25 cellular contexts compared by ENCODE assay signal in genomic region chr22:44145544-44145943, GRCh38. TPM values are rescaled to one million over a fixed set of nuclear protein-coding genes. Genes with fewer than 3 reads are reported as not detected.
DNase-seq lines count a peak whose midpoint lies in the region; ATAC-seq and TF ChIP-seq lines count a peak whose summit lies in the region.
"Had no signal": no experiment of that assay in that cellular context is flagged by ENCODE, and none has a peak within 500 bp of the region (broad histone marks: within the 10 kb centered on the region; RNA-seq: fewer than 3 reads in every experiment).

No MANE protein-coding gene starts in this region.

- TF ChIP-seq CTCF in brain (conservative IDR thresholded peaks at IDR 0.05), result no peak

- H3K36me3 Mint-ChIP-seq in brain (no peaks in the 10 kb centered on the region), T-cell (no peaks in the 10 kb centered on the region)
- H3K36me3 Mint-ChIP-seq in stimulated activated naive B cell treated with anti-CD40 and anti-IgM and Interleukin-4, amounts not matched to agents 10 μg/mL and 1 μg/mL and 100 μg/mL, for 72 hours, result peaks cover 55 to 78% of the 10 kb centered on the region in 2 donors
- H3K36me3 Mint-ChIP-seq in activated T-cell treated with anti-CD3 and anti-CD28 coated beads, Interleukin-2, amount 50 U/mL, for 24 hours (ENCODE audit: low read depth), result no peaks in the 10 kb centered on the region
- H3K36me3 Mint-ChIP-seq: mesothelial cell of epicardium had no signal

- H3K4me1 Mint-ChIP-seq in brain (peaks cover 71% of the 10 kb centered on the region), T-cell (no peaks in the 10 kb centered on the region)
- H3K4me1 Mint-ChIP-seq in stimulated activated naive B cell treated with anti-CD40 and anti-IgM and Interleukin-4, amounts not matched to agents 10 μg/mL and 1 μg/mL and 100 μg/mL, for 72 hours, result peaks cover 4 to 5% of the 10 kb centered on the region in 2 donors
- H3K4me1 Mint-ChIP-seq in activated T-cell treated with anti-CD3 and anti-CD28 coated beads, Interleukin-2, amount 50 U/mL, for 24 hours (ENCODE audit: low read depth), result no peaks in the 10 kb centered on the region

- H3K27me3 Mint-ChIP-seq in brain (peaks cover 5% of the 10 kb centered on the region), T-cell (peaks cover 0 to 1% of the 10 kb centered on the region in 2 donors)
- no peaks in the 10 kb centered on the region for H3K27me3 Mint-ChIP-seq in stimulated activated naive B cell treated with anti-CD40 and anti-IgM and Interleukin-4, amounts not matched to agents 10 μg/mL and 1 μg/mL and 100 μg/mL, for 72 hours
- H3K27me3 Mint-ChIP-seq in activated T-cell treated with anti-CD3 and anti-CD28 coated beads, Interleukin-2, amount 50 U/mL, for 24 hours, result no peaks in the 10 kb centered on the region
- H3K27me3 Mint-ChIP-seq: activated CD8-positive, alpha-beta T cell treated with anti-CD3 and anti-CD28 coated beads for 36 hours; dendritic cell treated with granulocyte-macrophage colony-stimulating factor and Interleukin-4, amounts not matched to agents 40 ng/mL and 50 ng/mL, for 4 days had no signal

- CTCF ChIA-PET in T-cell (lab: Charles Lee), result no interaction called here

- H3K9me3 ChIP-seq in HUES64 (ENCODE audit: insufficient read depth, low read depth, low read length), result no peaks in the 10 kb centered on the region
- H3K9me3 ChIP-seq in iPS-20b (ENCODE audit: insufficient read depth, low read depth, low read length), result no peaks in the 10 kb centered on the region
- H3K9me3 ChIP-seq: adrenal gland, thoracic aorta had no signal

- no peak for DNase-seq in stimulated activated naive B cell treated with anti-CD40 and anti-IgM and Interleukin-4, amounts not matched to agents 10 μg/mL and 1 μg/mL and 100 μg/mL, for 72 hours
- DNase-seq in T-cell (no peak), NCI-H345 (lab: John Stamatoyannopoulos, UW) (no peak)
- no peak for DNase-seq in activated T-cell treated with anti-CD3 and anti-CD28 coated beads, Interleukin-2, amount 50 U/mL, for 24 hours
- DNase-seq: activated CD4-positive, CD25-positive, alpha-beta regulatory T cell treated with anti-CD3 and anti-CD28 coated beads, Interleukin-2, amount 50 U/mL, for 72 hours; activated CD8-positive, alpha-beta T cell treated with anti-CD3 and anti-CD28 coated beads for 36 hours; activated naive CD4-positive, alpha-beta T cell; adrenal gland; glutamatergic neuron; HFFc6; Kasumi-1; NCI-H1092; NCI-H2107; NCI-H69; nephron progenitor cell; stimulated activated CD4-positive, alpha-beta T cell treated with anti-CD3 and anti-CD28 coated beads, Interleukin-1b, Interleukin-23, amount 100 ng/mL, for 48 hours; SW 1271 had no signal

- H3K9me3 Mint-ChIP-seq in brain, result peaks cover 0 to 7% (median 2%) of the 10 kb centered on the region in 5 experiments
- no peaks in the 10 kb centered on the region for H3K9me3 Mint-ChIP-seq in stimulated activated naive B cell treated with anti-CD40 and anti-IgM and Interleukin-4, amounts not matched to agents 10 μg/mL and 1 μg/mL and 100 μg/mL, for 72 hours
- H3K9me3 Mint-ChIP-seq in T-cell, result no peaks in the 10 kb centered on the region
- no peaks in the 10 kb centered on the region for H3K9me3 Mint-ChIP-seq in activated T-cell treated with anti-CD3 and anti-CD28 coated beads, Interleukin-2, amount 50 U/mL, for 24 hours
- H3K9me3 Mint-ChIP-seq: activated CD8-positive, alpha-beta T cell treated with anti-CD3 and anti-CD28 coated beads for 36 hours; dendritic cell treated with granulocyte-macrophage colony-stimulating factor and Interleukin-4, amounts not matched to agents 40 ng/mL and 50 ng/mL, for 4 days; HFFc6; mesothelial cell of epicardium; nephron progenitor cell had no signal

- WGBS in HUES64, result 95% methylated on average over 8 of the region's 8 CpGs

- no peak for ATAC-seq in stimulated activated naive B cell treated with anti-CD40 and anti-IgM and Interleukin-4, amounts not matched to agents 10 μg/mL and 1 μg/mL and 100 μg/mL, for 72 hours (replicated peaks)
- ATAC-seq in T-cell (replicated peaks in 1 of 4), result no peak
- ATAC-seq: activated CD8-positive, alpha-beta T cell treated with anti-CD3 and anti-CD28 coated beads for 36 hours had no signal

- H3K27ac ChIP-seq in HUES64 (ENCODE audit: low read depth, low read length) (peak overlapping the region; percentile 94), iPS-20b (ENCODE audit: low read length) (no peak overlapping the region)
- H3K27ac ChIP-seq: adrenal gland, skin epidermis, thoracic aorta had no signal

- H3K4me3 ChIP-seq in HUES64 (ENCODE audit: low read length) (no peak overlapping the region), iPS-20b (ENCODE audit: low read length) (no peak overlapping the region)
- H3K4me3 ChIP-seq: adrenal gland, skin epidermis, thoracic aorta had no signal

- no peaks in the 10 kb centered on the region for H3K27me3 ChIP-seq in HUES64 (ENCODE audit: insufficient read depth, low read length)
- H3K27me3 ChIP-seq in iPS-20b (ENCODE audit: insufficient read depth, low read length), result 0 out of 2 replicates have a peak, but pooled peaks cover 8% of the 10 kb centered on the region
- H3K27me3 ChIP-seq: adrenal gland had no signal

- H3K27ac Mint-ChIP-seq in brain, result peak overlapping the region in 4 of 5 experiments; percentile 39 to 90 (median 79)
- peak overlapping the region; percentile 76 for H3K27ac Mint-ChIP-seq in stimulated activated naive B cell treated with anti-CD40 and anti-IgM and Interleukin-4, amounts not matched to agents 10 μg/mL and 1 μg/mL and 100 μg/mL, for 72 hours
- no peak overlapping the region for H3K27ac Mint-ChIP-seq in T-cell
- H3K27ac Mint-ChIP-seq in activated T-cell treated with anti-CD3 and anti-CD28 coated beads, Interleukin-2, amount 50 U/mL, for 24 hours, result no peak overlapping the region
- H3K27ac Mint-ChIP-seq: activated CD8-positive, alpha-beta T cell treated with anti-CD3 and anti-CD28 coated beads for 36 hours; dendritic cell treated with granulocyte-macrophage colony-stimulating factor and Interleukin-4, amounts not matched to agents 40 ng/mL and 50 ng/mL, for 4 days; HFFc6 had no signal

- H3K4me3 Mint-ChIP-seq in brain (peak overlapping the region in 1 of 5 experiments; percentile 69), T-cell (no peak overlapping the region)
- H3K4me3 Mint-ChIP-seq in stimulated activated naive B cell treated with anti-CD40 and anti-IgM and Interleukin-4, amounts not matched to agents 10 μg/mL and 1 μg/mL and 100 μg/mL, for 72 hours, result no peak overlapping the region
- H3K4me3 Mint-ChIP-seq in activated T-cell treated with anti-CD3 and anti-CD28 coated beads, Interleukin-2, amount 50 U/mL, for 24 hours, result no peak overlapping the region
- H3K4me3 Mint-ChIP-seq: activated CD8-positive, alpha-beta T cell treated with anti-CD3 and anti-CD28 coated beads for 36 hours; dendritic cell treated with granulocyte-macrophage colony-stimulating factor and Interleukin-4, amounts not matched to agents 40 ng/mL and 50 ng/mL, for 4 days; mesothelial cell of epicardium had no signal

- H3K9ac ChIP-seq in HUES64 (ENCODE audit: low read depth, low read length) (no peak overlapping the region), iPS-20b (ENCODE audit: low read depth, low read length) (peak overlapping the region; percentile 38; the same call in 1 of the 2 replicates)

- POLR2A ChIA-PET in T-cell (lab: Charles Lee), result no interaction called here

- H3K36me3 ChIP-seq in HUES64 (ENCODE audit: insufficient read depth, low read length) (no peaks in the 10 kb centered on the region), iPS-20b (ENCODE audit: insufficient read depth, low read depth, low read length) (no peaks in the 10 kb centered on the region)
- H3K36me3 ChIP-seq: adrenal gland, thoracic aorta had no signal

- H3K4me1 ChIP-seq in HUES64 (ENCODE audit: insufficient read depth, low read length) (peaks cover 41% of the 10 kb centered on the region), iPS-20b (ENCODE audit: insufficient read depth, low read length) (peaks cover 32% of the 10 kb centered on the region)
- H3K4me1 ChIP-seq: adrenal gland had no signal

RNA-seq across cellular contexts. Expression of gene PARVG, which starts 35.2 kb away (rescaled TPM):
- polyA plus RNA-seq in HUES64 (2013, experiment 1 of 2), result 0.35 TPM
- 1.5 TPM for polyA plus RNA-seq in HUES64 (2013, experiment 2 of 2)
- 5.1 TPM for polyA plus RNA-seq in brain (ENCODE audit: insufficient read depth, low read depth, low replicate concordance)
- 100 to 1,000 TPM; 153 to 236 (median 197) TPM for total RNA-seq in T-cell
- total RNA-seq: bronchial epithelial cell, HFFc6 had no signal

Comparison
In these comparisons a context has a peak if more than half of its experiments do, and no peak if none do; other contexts are left out.
1. H3K27ac Mint-ChIP-seq: peak in brain (4 of 5) and stimulated activated naive B cell treated with anti-CD40 and anti-IgM and Interleukin-4, amounts not matched to agents 10 μg/mL and 1 μg/mL and 100 μg/mL, for 72 hours (single experiment); none in T-cell (0 of 2) and activated T-cell treated with anti-CD3 and anti-CD28 coated beads, Interleukin-2, amount 50 U/mL, for 24 hours (single experiment).